24 cellular contexts compared by ENCODE assay signal in genomic region chr3:34346656-34347055, GRCh38.
"Had no signal": no experiment of that assay in that cellular context is flagged by ENCODE, and none has a peak within 500 bp of the region (broad histone marks: within the 10 kb centered on the region; RNA-seq: fewer than 3 reads in every experiment).

No MANE protein-coding gene starts in this region.

- DNase-seq: nephron progenitor cell; nucleus accumbens; pancreas; psoas muscle; right cardiac atrium; right lobe of liver; sigmoid colon; small intestine; stimulated activated CD4-positive, alpha-beta T cell treated with anti-CD3 and anti-CD28 coated beads, Interleukin-15, amount 100 ng/mL, for 24 hours; stimulated activated CD4-positive, alpha-beta T cell treated with anti-CD3 and anti-CD28 coated beads, Interleukin-2, amount 100 ng/mL, for 24 hours; stimulated activated CD4-positive, alpha-beta T cell treated with anti-CD3 and anti-CD28 coated beads, Interleukin-2, amount 100 ng/mL, for 48 hours; stimulated activated CD4-positive, alpha-beta T cell treated with anti-CD3 and anti-CD28 coated beads, Interleukin-4, amount 100 ng/mL, for 24 hours; stimulated activated naive B cell treated with anti-CD40 and anti-IgM and Interleukin-4, amounts not matched to agents 10 μg/mL and 1 μg/mL and 100 μg/mL, for 72 hours; stimulated activated naive CD4-positive, alpha-beta T cell treated with Interleukin-2 at 50 U/mL for 16 hours; stomach; thyroid gland; trophoblast cell; upper lobe of left lung had no signal

- ATAC-seq: natural killer cell treated with Interleukin-12 subunit alpha and Interleukin-12 subunit beta and Interleukin-15 and Interleukin-18, amount 100 ng/mL, for 72 hours; pancreas; psoas muscle; right cardiac atrium; right lobe of liver; stimulated activated effector memory CD8-positive, alpha-beta T cell treated with anti-CD3 and anti-CD28 coated beads, Interleukin-12 subunit alpha, Interleukin-12 subunit beta, amount 100 ng/mL, for 72 hours; stimulated activated naive B cell treated with anti-CD40 and anti-IgM and Interleukin-4, amounts not matched to agents 10 μg/mL and 1 μg/mL and 100 μg/mL, for 72 hours had no signal

- H3K4me1 ChIP-seq: pancreas, psoas muscle, right lobe of liver, sigmoid colon, stomach, thyroid gland, tibial nerve, upper lobe of left lung, vagina had no signal

- H3K9me3 ChIP-seq: neutrophil, pancreas, psoas muscle, right lobe of liver, sigmoid colon, stomach, thoracic aorta, thyroid gland, tibial nerve, upper lobe of left lung, vagina had no signal

- H3K27me3 ChIP-seq: neutrophil, right lobe of liver, sigmoid colon, stomach, thyroid gland, tibial nerve, upper lobe of left lung, vagina had no signal

- H3K36me3 ChIP-seq: neutrophil, pancreas, right lobe of liver, sigmoid colon, stomach, thoracic aorta, thyroid gland, tibial nerve, upper lobe of left lung, vagina had no signal

- H3K4me3 ChIP-seq: pancreas, psoas muscle, right lobe of liver, sigmoid colon, stomach, thoracic aorta, thyroid gland, tibial nerve, upper lobe of left lung, vagina had no signal

- H3K27ac ChIP-seq: neutrophil, pancreas, psoas muscle, right lobe of liver, sigmoid colon, stomach, thoracic aorta, thyroid gland, tibial nerve, upper lobe of left lung, vagina had no signal
